In genomic region chr19:39481229-39481545, GRCh38 we compare ENCODE assay signal across 8 cellular contexts. TPM values are rescaled to one million over a fixed set of nuclear protein-coding genes. Genes with fewer than 3 reads are reported as not detected.
A peak's percentile ranks its signal among the peaks of the same experiment; 100 is the strongest.
DNase-seq lines count a peak whose midpoint lies in the region; TF ChIP-seq lines count a peak whose summit lies in the region.

No MANE protein-coding gene starts in this region.

- H3K4me3 ChIP-seq in GM23248 (peak overlapping the region; percentile 95), SK-N-MC (peak overlapping the region; percentile 97), fibroblast of pulmonary artery (replicated peaks; ENCODE audit: low read depth, low read length) (peak overlapping the region; percentile 99), skeletal muscle tissue (ENCODE audit: low read length in 3 of 3) (peak overlapping the region; percentile 99 to 100 (median 99))

- H3K36me3 ChIP-seq in GM23248 (ENCODE audit: low read depth) (peaks cover 2% of the 10 kb centered on the region; the same call in 1 of the 2 replicates), SK-N-MC (ENCODE audit: insufficient read depth, low read length) (peaks cover 22% of the 10 kb centered on the region; the same call in 1 of the 2 replicates), skeletal muscle tissue (ENCODE audit: control insufficient read depth in 3 of 3, insufficient read depth in 3 of 3, low read length in 3 of 3) (peaks cover 11 to 19% (median 17%) of the 10 kb centered on the region in 3 donors)

- in situ Hi-C loops in GM23248 (cut with MboI), result no loop called here

- peak overlapping the region; percentile 91 for H3K4me2 ChIP-seq in GM23248 (ENCODE audit: unreplicated experiment)

- H3K79me2 ChIP-seq in GM23248 (ENCODE audit: insufficient read depth), result peaks cover 48% of the 10 kb centered on the region

- peak overlapping the region; percentile 98 for H3K9ac ChIP-seq in GM23248
- peak overlapping the region; percentile 100 for H3K9ac ChIP-seq in SK-N-MC (ENCODE audit: insufficient read length)
- peak overlapping the region; percentile 93 to 99 (median 97) for H3K9ac ChIP-seq in skeletal muscle tissue (ENCODE audit: low read depth in 1 of 3, low read length in 3 of 3)

- H3K27me3 ChIP-seq in GM23248 (replicated peaks; ENCODE audit: insufficient read depth), result no peaks in the 10 kb centered on the region
- H3K27me3 ChIP-seq in skeletal muscle tissue (ENCODE audit: control insufficient read depth in 3 of 3, insufficient read depth in 3 of 3, low read length in 3 of 3), result no peaks in the 10 kb centered on the region

- peak overlapping the region; percentile 64 for H3K27ac ChIP-seq in GM23248
- peak overlapping the region; percentile 87 for H3K27ac ChIP-seq in SK-N-MC
- peak overlapping the region; percentile 88 for H3K27ac ChIP-seq in skeletal muscle tissue (ENCODE audit: low read depth, low read length)

- H3K4me1 ChIP-seq in GM23248 (ENCODE audit: insufficient read depth) (peaks cover 8% of the 10 kb centered on the region), skeletal muscle tissue (ENCODE audit: control insufficient read depth in 3 of 3, insufficient read depth in 3 of 3, low read length in 3 of 3) (peaks cover 11 to 22% (median 14%) of the 10 kb centered on the region in 3 donors)

- peak; percentile 45 for DNase-seq in GM23248
- DNase-seq in SK-N-MC (ENCODE audit: low read depth, low spot score), result no peak
- DNase-seq in fibroblast of pulmonary artery (ENCODE audit: low read depth), result no peak
- DNase-seq in mucosa of gallbladder (ENCODE audit: low spot score), result no peak
- DNase-seq in iPS-NIHi11 (ENCODE audit: low spot score), result no peak
- no peak for DNase-seq in NCI-H524 treated with DMSO at 0.1 percent for 48 hours (lab: John Stamatoyannopoulos, UW)
- DNase-seq in Kasumi-1 (lab: John Stamatoyannopoulos, UW), result no peak

- H3K9me2 ChIP-seq in GM23248 (ENCODE audit: insufficient read depth), result no peaks in the 10 kb centered on the region

- no peaks in the 10 kb centered on the region for H3K9me3 ChIP-seq in GM23248 (ENCODE audit: low read depth)
- no peaks in the 10 kb centered on the region for H3K9me3 ChIP-seq in SK-N-MC (ENCODE audit: low read depth, low read length)
- no peaks in the 10 kb centered on the region for H3K9me3 ChIP-seq in skeletal muscle tissue (ENCODE audit: control insufficient read depth in 3 of 3, low read length in 3 of 3)

- peaks cover 15% of the 10 kb centered on the region for H3F3A ChIP-seq in GM23248 (ENCODE audit: insufficient read depth)

- no peaks in the 10 kb centered on the region for H4K20me1 ChIP-seq in GM23248 (ENCODE audit: insufficient read depth)

- WGBS in GM23248 (ENCODE audit: low coverage in 1 of 2, low lambda C conversion rate in 2 of 2, missing lambda C conversion rate in 2 of 2), 2 experiments, result 0 to 1% methylated on average over 10 to 12 of the region's 12 CpGs

- no peak for TF ChIP-seq CTCF in fibroblast of pulmonary artery (IDR thresholded peaks at IDR 0.05; ENCODE audit: low read length, missing control alignments)

- H2AFZ ChIP-seq in GM23248, result peak overlapping the region; percentile 89

RNA-seq across cellular contexts. Expression of gene TIMM50, which starts 0.5 kb away (rescaled TPM):
- 66.7 and 70.8 TPM in 2 replicates for total RNA-seq in GM23248 (2014; rRNA removed; shearing (Covaris generic))
- 82.0 and 89.4 TPM in 2 replicates for polyA plus RNA-seq in GM23248 (2016; fragmentation: Nextera tagmentation; extraction: Ambion mirVana)
- total RNA-seq in skeletal muscle tissue (40.7 TPM), mucosa of gallbladder (53.3 TPM)

RNA-seq across cellular contexts. Expression of gene DLL3, which starts 17.6 kb away (rescaled TPM):
- total RNA-seq in GM23248 (2014; rRNA removed; shearing (Covaris generic)), result 2.1 TPM in 1 of 2 replicates, not detected in the other
- polyA plus RNA-seq in GM23248 (2016; fragmentation: Nextera tagmentation; extraction: Ambion mirVana), result 0.74 and 1.2 TPM in 2 replicates
- total RNA-seq in skeletal muscle tissue, result not detected
- total RNA-seq in mucosa of gallbladder, result not detected

RNA-seq across cellular contexts. Expression of gene SELENOV, which starts 33.8 kb away (rescaled TPM):
- total RNA-seq in GM23248 (2014; rRNA removed; shearing (Covaris generic)), result not detected in 2 replicates
- polyA plus RNA-seq in GM23248 (2016; fragmentation: Nextera tagmentation; extraction: Ambion mirVana), result not detected in 2 replicates
- not detected for total RNA-seq in skeletal muscle tissue
- not detected for total RNA-seq in mucosa of gallbladder

RNA-seq across cellular contexts. Expression of gene SUPT5H, which starts 35.8 kb away (rescaled TPM):
- total RNA-seq in GM23248 (2014; rRNA removed; shearing (Covaris generic)), result 76.5 and 87.4 TPM in 2 replicates
- polyA plus RNA-seq in GM23248 (2016; fragmentation: Nextera tagmentation; extraction: Ambion mirVana), result 121 and 125 TPM in 2 replicates
- total RNA-seq in skeletal muscle tissue, result 40.7 TPM
- total RNA-seq in mucosa of gallbladder, result 157 TPM

RNA-seq across cellular contexts. Expression of gene RPS16, which starts 45.4 kb away (rescaled TPM):
- total RNA-seq in GM23248 (2014; rRNA removed; shearing (Covaris generic)), result 91.2 and 136 TPM in 2 replicates
- 542 and 556 TPM in 2 replicates for polyA plus RNA-seq in GM23248 (2016; fragmentation: Nextera tagmentation; extraction: Ambion mirVana)
- 128 TPM for total RNA-seq in skeletal muscle tissue
- total RNA-seq in mucosa of gallbladder, result 1,378 TPM
